In genomic region chr7:44056681-44057080, GRCh38 we compare ENCODE assay signal across 1 cellular context.
TF ChIP-seq lines count a peak whose summit lies in the region.

No MANE protein-coding gene starts in this region.

TF ChIP-seq in HepG2, 621 proteins besides CTCF, POLR2A, EP300 and RAD21:
- TF ChIP-seq DR1 (CRISPR knock-in tag; IDR thresholded peaks at IDR 0.05) (no peak), ZNF549 (CRISPR knock-in tag; IDR thresholded peaks at IDR 0.05) (no peak), CHCHD3 (CRISPR knock-in tag; IDR thresholded peaks at IDR 0.05) (no peak)
